In the genomic region with DNA sequence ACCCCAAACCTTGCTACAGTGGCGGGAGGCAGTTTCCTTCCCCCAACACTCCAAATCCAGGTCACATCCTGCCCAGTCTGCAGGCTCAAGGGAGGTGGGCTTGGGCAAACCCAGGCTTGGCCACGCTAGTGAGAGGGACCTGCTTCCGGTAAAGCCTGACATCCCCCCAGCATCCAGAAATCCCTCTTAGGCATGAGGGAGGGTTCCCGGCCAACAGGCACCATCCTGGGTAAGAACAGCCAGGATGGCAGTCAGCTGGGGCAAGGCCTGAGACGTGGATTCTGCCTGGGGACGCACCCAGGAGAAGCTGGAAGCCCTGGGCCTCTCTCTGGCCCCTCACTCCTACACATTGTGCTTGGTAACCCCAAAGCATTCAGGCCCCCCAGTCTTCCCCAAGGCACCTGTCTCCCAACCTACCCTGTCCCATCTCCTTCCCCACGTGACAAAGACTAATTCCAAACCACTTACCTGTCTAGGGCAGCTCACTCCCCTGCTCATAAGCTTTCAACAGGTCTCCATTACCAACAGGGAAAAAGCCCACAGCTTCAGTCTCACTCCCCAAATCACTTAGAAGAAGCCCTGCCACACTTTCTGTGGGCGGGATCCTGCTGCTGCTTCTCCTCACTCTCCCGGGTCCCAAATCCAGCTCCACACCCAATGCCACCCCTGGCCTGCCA, we compare ENCODE assay signal across 9 cellular contexts. TPM values are rescaled to one million over a fixed set of nuclear protein-coding genes. Genes with fewer than 3 reads are reported as not detected.
DNase-seq lines count a peak whose midpoint lies in the region; ATAC-seq and TF ChIP-seq lines count a peak whose summit lies in the region.
"Had no signal": no experiment of that assay in that cellular context is flagged by ENCODE, and none has a peak within 500 bp of the region (broad histone marks: within the 10 kb centered on the region; RNA-seq: fewer than 3 reads in every experiment).

No MANE protein-coding gene starts in this region.

- CTCF ChIA-PET in T-cell (lab: Charles Lee), result interaction anchor here in 1 of 2 donors (0.7 kb wide), 1 partner anchor 207 kb away, joined by 3 read pairs; no protein-coding TSS in a partner anchor

- peak overlapping the region; percentile 91 for H3K4me2 ChIP-seq in GM23338

- H3K27me3 Mint-ChIP-seq in GM23338 (ENCODE audit: insufficient read depth, low read depth, poor library complexity) (peaks cover 23% of the 10 kb centered on the region), T-cell (no peaks in the 10 kb centered on the region)

- H3K27ac ChIP-seq in GM23338 (ENCODE audit: low read depth), result 0 out of 2 replicates have a peak overlapping the region, but pooled peaks have one; percentile 26
- peak overlapping the region; percentile 76 to 97 (median 91) for H3K27ac ChIP-seq in skin epidermis

- H3K9me3 Mint-ChIP-seq in GM23338 (no peaks in the 10 kb centered on the region), T-cell (no peaks in the 10 kb centered on the region)

- H3K4me3 Mint-ChIP-seq in GM23338 (peak overlapping the region; percentile 76), T-cell (peak overlapping the region; percentile 78 to 96 (median 95))

- H3K27ac Mint-ChIP-seq in GM23338, result peak overlapping the region; percentile 52
- peak overlapping the region; percentile 93 to 95 for H3K27ac Mint-ChIP-seq in T-cell

- peak overlapping the region; percentile 90 for H3K4me3 ChIP-seq in GM23338
- peak overlapping the region; percentile 71 for H3K4me3 ChIP-seq in fibroblast of pulmonary artery (replicated peaks; ENCODE audit: low read depth, low read length)
- peak overlapping the region; percentile 61 to 90 (median 75) for H3K4me3 ChIP-seq in skin epidermis

- H3K36me3 ChIP-seq in GM23338 (ENCODE audit: insufficient read depth), result no peaks in the 10 kb centered on the region

- peak; percentile 46 for DNase-seq in GM23338 (ENCODE audit: low spot score)
- no peak for DNase-seq in T-cell
- no peak for DNase-seq in fibroblast of pulmonary artery (ENCODE audit: low read depth)
- DNase-seq in activated gamma-delta T cell treated with Interleukin-2 at 50 U/mL for 16 hours, result no peak
- no peak for DNase-seq in cerebellum (ENCODE audit: low spot score)
- DNase-seq in hippocampal formation (lab: John Stamatoyannopoulos, UW), result no peak

- H3F3A ChIP-seq in GM23338 (replicated peaks; ENCODE audit: low read depth), result peaks cover 11% of the 10 kb centered on the region; the same call in 1 of the 2 replicates

- POLR2A ChIA-PET in T-cell (lab: Charles Lee), result interaction anchor here in 1 of 2 donors (0.5 to 0.6 kb wide), 2 partner anchors 30 to 54 kb away, joined by 3 to 4 read pairs; no protein-coding TSS in a partner anchor

- H4K20me1 ChIP-seq in GM23338 (replicated peaks; ENCODE audit: insufficient read depth), result peaks cover 3% of the 10 kb centered on the region

- H3K36me3 Mint-ChIP-seq in GM23338 (ENCODE audit: low read depth), result peaks cover 12% of the 10 kb centered on the region
- no peaks in the 10 kb centered on the region for H3K36me3 Mint-ChIP-seq in T-cell

- ATAC-seq in GM23338 (no peak), T-cell (replicated peaks in 1 of 4) (no peak), HG03565 (IDR thresholded peaks at IDR 0.05; ENCODE audit: unreplicated experiment) (no peak)

- H2AFZ ChIP-seq in GM23338, result peak overlapping the region; percentile 96

- no peaks in the 10 kb centered on the region for H3K9me2 ChIP-seq in GM23338 (ENCODE audit: insufficient read depth)

- H3K27me3 ChIP-seq in GM23338 (ENCODE audit: insufficient read depth), result peaks cover 17% of the 10 kb centered on the region; the same call in 1 of the 2 replicates

- H3K4me1 ChIP-seq in GM23338 (ENCODE audit: insufficient read depth), result peaks cover 14% of the 10 kb centered on the region; the same call in 1 of the 2 replicates

- H3K4me1 Mint-ChIP-seq in GM23338 (peaks cover 28% of the 10 kb centered on the region), T-cell (peaks cover 37 to 44% (median 38%) of the 10 kb centered on the region in 3 donors)

- H3K79me2 ChIP-seq in GM23338 (replicated peaks; ENCODE audit: insufficient read depth), result no peaks in the 10 kb centered on the region

- TF ChIP-seq CTCF in GM23338 (conservative IDR thresholded peaks at IDR 0.05; ENCODE audit: low read depth in 2 of 2), result no peak
- TF ChIP-seq CTCF in fibroblast of pulmonary artery (IDR thresholded peaks at IDR 0.05; ENCODE audit: low read length, missing control alignments), result no peak

TF ChIP-seq in GM23338, 12 proteins besides CTCF, POLR2A, EP300 and RAD21 (continues in another document):
- TF ChIP-seq STAT1 (IDR thresholded peaks at IDR 0.05; ENCODE audit: unreplicated experiment) (no peak), ZNF114 (CRISPR knock-in tag; IDR thresholded peaks at IDR 0.05) (no peak), CREB1 (CRISPR knock-in tag; IDR thresholded peaks at IDR 0.05; ENCODE audit: low read depth) (no peak), ZNF331 (CRISPR knock-in tag; IDR thresholded peaks at IDR 0.05; ENCODE audit: low read depth) (no peak), EZH2phosphoT487 (IDR thresholded peaks at IDR 0.05; ENCODE audit: unreplicated experiment) (no peak)
- TF ChIP-seq, protein P1, sequence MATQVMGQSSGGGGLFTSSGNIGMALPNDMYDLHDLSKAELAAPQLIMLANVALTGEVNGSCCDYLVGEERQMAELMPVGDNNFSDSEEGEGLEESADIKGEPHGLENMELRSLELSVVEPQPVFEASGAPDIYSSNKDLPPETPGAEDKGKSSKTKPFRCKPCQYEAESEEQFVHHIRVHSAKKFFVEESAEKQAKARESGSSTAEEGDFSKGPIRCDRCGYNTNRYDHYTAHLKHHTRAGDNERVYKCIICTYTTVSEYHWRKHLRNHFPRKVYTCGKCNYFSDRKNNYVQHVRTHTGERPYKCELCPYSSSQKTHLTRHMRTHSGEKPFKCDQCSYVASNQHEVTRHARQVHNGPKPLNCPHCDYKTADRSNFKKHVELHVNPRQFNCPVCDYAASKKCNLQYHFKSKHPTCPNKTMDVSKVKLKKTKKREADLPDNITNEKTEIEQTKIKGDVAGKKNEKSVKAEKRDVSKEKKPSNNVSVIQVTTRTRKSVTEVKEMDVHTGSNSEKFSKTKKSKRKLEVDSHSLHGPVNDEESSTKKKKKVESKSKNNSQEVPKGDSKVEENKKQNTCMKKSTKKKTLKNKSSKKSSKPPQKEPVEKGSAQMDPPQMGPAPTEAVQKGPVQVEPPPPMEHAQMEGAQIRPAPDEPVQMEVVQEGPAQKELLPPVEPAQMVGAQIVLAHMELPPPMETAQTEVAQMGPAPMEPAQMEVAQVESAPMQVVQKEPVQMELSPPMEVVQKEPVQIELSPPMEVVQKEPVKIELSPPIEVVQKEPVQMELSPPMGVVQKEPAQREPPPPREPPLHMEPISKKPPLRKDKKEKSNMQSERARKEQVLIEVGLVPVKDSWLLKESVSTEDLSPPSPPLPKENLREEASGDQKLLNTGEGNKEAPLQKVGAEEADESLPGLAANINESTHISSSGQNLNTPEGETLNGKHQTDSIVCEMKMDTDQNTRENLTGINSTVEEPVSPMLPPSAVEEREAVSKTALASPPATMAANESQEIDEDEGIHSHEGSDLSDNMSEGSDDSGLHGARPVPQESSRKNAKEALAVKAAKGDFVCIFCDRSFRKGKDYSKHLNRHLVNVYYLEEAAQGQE (IDR thresholded peaks at IDR 0.05; ENCODE audit: unreplicated experiment), result no peak

RNA-seq across cellular contexts. Expression of a gene that starts 2.1 kb away (rescaled TPM):
- 0.66 TPM in 1 of 2 replicates, not detected in the other for total RNA-seq in GM23338 (2014; rRNA removed; shearing (Covaris generic))
- 0.10 and 0.26 TPM in 2 replicates for polyA plus RNA-seq in GM23338 (2016; fragmentation: Nextera tagmentation; extraction: Ambion mirVana)
- total RNA-seq in T-cell (under 1 TPM in 4 of 5 donors, not detected in 1; 0.16 to 0.26 (median 0.22) TPM), cerebellum (not detected)
- total RNA-seq: NCI-H460 had no signal

RNA-seq across cellular contexts. Expression of a gene that starts 2.5 kb away (rescaled TPM):
- 0.08 and 1.9 TPM in 2 replicates for total RNA-seq in GM23338 (2014; rRNA removed; shearing (Covaris generic))
- polyA plus RNA-seq in GM23338 (2016; fragmentation: Nextera tagmentation; extraction: Ambion mirVana), result 0.66 and 0.71 TPM in 2 replicates
- 1 to 10 TPM; 1.1 to 7.9 (median 6.1) TPM for total RNA-seq in T-cell
- 0.64 TPM for total RNA-seq in cerebellum
- total RNA-seq: NCI-H460 had no signal

RNA-seq across cellular contexts. Expression of a gene that starts 10.0 kb away (rescaled TPM):
- total RNA-seq in GM23338 (2014; rRNA removed; shearing (Covaris generic)), result 28.4 TPM in 2 replicates
- polyA plus RNA-seq in GM23338 (2016; fragmentation: Nextera tagmentation; extraction: Ambion mirVana), result 8.5 and 13.4 TPM in 2 replicates
- 10 to 100 TPM in 3 of 5 donors, 1 to 10 TPM in 2; 8.5 to 33.9 (median 28.9) TPM for total RNA-seq in T-cell
- total RNA-seq in cerebellum, result 34.1 TPM

RNA-seq across cellular contexts. Expression of a gene that starts 22.0 kb away (rescaled TPM):
- total RNA-seq in GM23338 (2014; rRNA removed; shearing (Covaris generic)), result 42.6 and 45.0 TPM in 2 replicates
- polyA plus RNA-seq in GM23338 (2016; fragmentation: Nextera tagmentation; extraction: Ambion mirVana), result 12.1 and 13.9 TPM in 2 replicates
- total RNA-seq in T-cell, result 1 to 10 TPM; 1.8 to 7.4 (median 4.6) TPM
- 5.9 TPM for total RNA-seq in cerebellum

RNA-seq across cellular contexts. Expression of a gene that starts 55.9 kb away (rescaled TPM):
- total RNA-seq in GM23338 (2014; rRNA removed; shearing (Covaris generic)), result 0.39 and 1.2 TPM in 2 replicates
- polyA plus RNA-seq in GM23338 (2016; fragmentation: Nextera tagmentation; extraction: Ambion mirVana), result 2.7 and 3.5 TPM in 2 replicates
- total RNA-seq in T-cell (10 to 100 TPM in 3 of 5 donors, 1 to 10 TPM in 2; 6.1 to 15.4 (median 13.9) TPM), cerebellum (13.9 TPM)
